1 cellular context compared by ENCODE assay signal in the genomic region with DNA sequence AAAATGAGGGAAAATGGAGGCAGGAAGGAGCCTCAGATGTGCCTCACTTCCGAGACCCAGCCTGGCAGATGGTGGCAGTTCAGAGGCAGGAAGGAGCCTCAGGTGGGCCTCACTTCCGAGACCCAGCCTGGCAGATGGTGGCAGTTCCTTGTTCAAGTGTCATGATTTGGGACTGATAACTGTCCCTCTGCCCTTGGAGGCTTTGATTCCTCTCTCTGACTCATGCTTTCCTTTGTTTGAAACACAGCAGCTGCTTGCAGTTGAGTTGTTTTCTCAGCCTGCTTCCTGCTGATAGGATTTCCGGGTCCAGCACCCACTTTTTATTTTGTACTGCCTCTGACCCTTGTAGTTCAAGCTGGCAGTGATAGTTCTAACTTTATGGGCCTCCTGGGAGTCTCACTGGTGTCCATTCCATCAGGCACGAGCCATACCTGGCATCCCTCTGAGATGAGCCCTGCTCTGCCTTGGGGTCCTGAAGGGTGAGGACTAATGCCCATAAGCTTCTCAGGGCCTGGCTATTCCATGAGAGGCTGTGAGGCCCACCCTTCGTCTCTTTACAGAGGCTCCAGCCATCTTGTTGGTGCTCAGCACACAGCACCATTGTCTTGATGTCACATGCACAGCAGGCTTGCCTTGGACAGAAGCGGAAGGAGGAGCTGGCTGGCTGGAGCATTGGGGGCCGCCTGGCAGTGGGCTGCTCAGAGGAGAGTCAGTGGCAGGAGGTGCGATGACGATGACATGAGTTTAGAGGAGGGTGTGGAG.
TF ChIP-seq lines count a peak whose summit lies in the region.

No MANE protein-coding gene starts in this region.

TF ChIP-seq in GM23338, 12 proteins besides CTCF, POLR2A, EP300 and RAD21 (continued from another document):
- TF ChIP-seq, protein P1, sequence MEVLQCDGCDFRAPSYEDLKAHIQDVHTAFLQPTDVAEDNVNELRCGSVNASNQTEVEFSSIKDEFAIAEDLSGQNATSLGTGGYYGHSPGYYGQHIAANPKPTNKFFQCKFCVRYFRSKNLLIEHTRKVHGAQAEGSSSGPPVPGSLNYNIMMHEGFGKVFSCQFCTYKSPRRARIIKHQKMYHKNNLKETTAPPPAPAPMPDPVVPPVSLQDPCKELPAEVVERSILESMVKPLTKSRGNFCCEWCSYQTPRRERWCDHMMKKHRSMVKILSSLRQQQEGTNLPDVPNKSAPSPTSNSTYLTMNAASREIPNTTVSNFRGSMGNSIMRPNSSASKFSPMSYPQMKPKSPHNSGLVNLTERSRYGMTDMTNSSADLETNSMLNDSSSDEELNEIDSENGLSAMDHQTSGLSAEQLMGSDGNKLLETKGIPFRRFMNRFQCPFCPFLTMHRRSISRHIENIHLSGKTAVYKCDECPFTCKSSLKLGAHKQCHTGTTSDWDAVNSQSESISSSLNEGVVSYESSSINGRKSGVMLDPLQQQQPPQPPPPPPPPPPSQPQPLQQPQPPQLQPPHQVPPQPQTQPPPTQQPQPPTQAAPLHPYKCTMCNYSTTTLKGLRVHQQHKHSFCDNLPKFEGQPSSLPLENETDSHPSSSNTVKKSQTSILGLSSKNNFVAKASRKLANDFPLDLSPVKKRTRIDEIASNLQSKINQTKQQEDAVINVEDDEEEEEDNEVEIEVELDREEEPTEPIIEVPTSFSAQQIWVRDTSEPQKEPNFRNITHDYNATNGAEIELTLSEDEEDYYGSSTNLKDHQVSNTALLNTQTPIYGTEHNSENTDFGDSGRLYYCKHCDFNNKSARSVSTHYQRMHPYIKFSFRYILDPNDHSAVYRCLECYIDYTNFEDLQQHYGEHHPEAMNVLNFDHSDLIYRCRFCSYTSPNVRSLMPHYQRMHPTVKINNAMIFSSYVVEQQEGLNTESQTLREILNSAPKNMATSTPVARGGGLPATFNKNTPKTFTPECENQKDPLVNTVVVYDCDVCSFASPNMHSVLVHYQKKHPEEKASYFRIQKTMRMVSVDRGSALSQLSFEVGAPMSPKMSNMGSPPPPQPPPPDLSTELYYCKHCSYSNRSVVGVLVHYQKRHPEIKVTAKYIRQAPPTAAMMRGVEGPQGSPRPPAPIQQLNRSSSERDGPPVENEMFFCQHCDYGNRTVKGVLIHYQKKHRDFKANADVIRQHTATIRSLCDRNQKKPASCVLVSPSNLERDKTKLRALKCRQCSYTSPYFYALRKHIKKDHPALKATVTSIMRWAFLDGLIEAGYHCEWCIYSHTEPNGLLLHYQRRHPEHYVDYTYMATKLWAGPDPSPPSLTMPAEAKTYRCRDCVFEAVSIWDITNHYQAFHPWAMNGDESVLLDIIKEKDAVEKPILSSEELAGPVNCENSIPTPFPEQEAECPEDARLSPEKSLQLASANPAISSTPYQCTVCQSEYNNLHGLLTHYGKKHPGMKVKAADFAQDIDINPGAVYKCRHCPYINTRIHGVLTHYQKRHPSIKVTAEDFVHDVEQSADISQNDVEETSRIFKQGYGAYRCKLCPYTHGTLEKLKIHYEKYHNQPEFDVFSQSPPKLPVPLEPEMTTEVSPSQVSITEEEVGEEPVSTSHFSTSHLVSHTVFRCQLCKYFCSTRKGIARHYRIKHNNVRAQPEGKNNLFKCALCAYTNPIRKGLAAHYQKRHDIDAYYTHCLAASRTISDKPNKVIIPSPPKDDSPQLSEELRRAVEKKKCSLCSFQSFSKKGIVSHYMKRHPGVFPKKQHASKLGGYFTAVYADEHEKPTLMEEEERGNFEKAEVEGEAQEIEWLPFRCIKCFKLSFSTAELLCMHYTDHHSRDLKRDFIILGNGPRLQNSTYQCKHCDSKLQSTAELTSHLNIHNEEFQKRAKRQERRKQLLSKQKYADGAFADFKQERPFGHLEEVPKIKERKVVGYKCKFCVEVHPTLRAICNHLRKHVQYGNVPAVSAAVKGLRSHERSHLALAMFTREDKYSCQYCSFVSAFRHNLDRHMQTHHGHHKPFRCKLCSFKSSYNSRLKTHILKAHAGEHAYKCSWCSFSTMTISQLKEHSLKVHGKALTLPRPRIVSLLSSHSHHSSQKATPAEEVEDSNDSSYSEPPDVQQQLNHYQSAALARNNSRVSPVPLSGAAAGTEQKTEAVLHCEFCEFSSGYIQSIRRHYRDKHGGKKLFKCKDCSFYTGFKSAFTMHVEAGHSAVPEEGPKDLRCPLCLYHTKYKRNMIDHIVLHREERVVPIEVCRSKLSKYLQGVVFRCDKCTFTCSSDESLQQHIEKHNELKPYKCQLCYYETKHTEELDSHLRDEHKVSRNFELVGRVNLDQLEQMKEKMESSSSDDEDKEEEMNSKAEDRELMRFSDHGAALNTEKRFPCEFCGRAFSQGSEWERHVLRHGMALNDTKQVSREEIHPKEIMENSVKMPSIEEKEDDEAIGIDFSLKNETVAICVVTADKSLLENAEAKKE (CRISPR knock-in tag; IDR thresholded peaks at IDR 0.05): no peak
- TF ChIP-seq, protein P2, sequence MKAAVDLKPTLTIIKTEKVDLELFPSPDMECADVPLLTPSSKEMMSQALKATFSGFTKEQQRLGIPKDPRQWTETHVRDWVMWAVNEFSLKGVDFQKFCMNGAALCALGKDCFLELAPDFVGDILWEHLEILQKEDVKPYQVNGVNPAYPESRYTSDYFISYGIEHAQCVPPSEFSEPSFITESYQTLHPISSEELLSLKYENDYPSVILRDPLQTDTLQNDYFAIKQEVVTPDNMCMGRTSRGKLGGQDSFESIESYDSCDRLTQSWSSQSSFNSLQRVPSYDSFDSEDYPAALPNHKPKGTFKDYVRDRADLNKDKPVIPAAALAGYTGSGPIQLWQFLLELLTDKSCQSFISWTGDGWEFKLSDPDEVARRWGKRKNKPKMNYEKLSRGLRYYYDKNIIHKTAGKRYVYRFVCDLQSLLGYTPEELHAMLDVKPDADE (IDR thresholded peaks at IDR 0.05): no peak
- TF ChIP-seq EZH2 (IDR thresholded peaks at IDR 0.05; ENCODE audit: low read depth, unreplicated experiment): no peak
- no peak for TF ChIP-seq EZH2phosphoT487 (IDR thresholded peaks at IDR 0.05; ENCODE audit: unreplicated experiment)
- TF ChIP-seq, protein P3, sequence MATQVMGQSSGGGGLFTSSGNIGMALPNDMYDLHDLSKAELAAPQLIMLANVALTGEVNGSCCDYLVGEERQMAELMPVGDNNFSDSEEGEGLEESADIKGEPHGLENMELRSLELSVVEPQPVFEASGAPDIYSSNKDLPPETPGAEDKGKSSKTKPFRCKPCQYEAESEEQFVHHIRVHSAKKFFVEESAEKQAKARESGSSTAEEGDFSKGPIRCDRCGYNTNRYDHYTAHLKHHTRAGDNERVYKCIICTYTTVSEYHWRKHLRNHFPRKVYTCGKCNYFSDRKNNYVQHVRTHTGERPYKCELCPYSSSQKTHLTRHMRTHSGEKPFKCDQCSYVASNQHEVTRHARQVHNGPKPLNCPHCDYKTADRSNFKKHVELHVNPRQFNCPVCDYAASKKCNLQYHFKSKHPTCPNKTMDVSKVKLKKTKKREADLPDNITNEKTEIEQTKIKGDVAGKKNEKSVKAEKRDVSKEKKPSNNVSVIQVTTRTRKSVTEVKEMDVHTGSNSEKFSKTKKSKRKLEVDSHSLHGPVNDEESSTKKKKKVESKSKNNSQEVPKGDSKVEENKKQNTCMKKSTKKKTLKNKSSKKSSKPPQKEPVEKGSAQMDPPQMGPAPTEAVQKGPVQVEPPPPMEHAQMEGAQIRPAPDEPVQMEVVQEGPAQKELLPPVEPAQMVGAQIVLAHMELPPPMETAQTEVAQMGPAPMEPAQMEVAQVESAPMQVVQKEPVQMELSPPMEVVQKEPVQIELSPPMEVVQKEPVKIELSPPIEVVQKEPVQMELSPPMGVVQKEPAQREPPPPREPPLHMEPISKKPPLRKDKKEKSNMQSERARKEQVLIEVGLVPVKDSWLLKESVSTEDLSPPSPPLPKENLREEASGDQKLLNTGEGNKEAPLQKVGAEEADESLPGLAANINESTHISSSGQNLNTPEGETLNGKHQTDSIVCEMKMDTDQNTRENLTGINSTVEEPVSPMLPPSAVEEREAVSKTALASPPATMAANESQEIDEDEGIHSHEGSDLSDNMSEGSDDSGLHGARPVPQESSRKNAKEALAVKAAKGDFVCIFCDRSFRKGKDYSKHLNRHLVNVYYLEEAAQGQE (IDR thresholded peaks at IDR 0.05; ENCODE audit: unreplicated experiment): no peak
- TF ChIP-seq POLR2AphosphoS5 (IDR thresholded peaks at IDR 0.05; ENCODE audit: low read depth): no peak
- no peak for TF ChIP-seq STAT1 (IDR thresholded peaks at IDR 0.05; ENCODE audit: unreplicated experiment)
- no peak for TF ChIP-seq CREB1 (CRISPR knock-in tag; IDR thresholded peaks at IDR 0.05; ENCODE audit: low read depth)
- no peak for TF ChIP-seq JUNB (IDR thresholded peaks at IDR 0.05; ENCODE audit: unreplicated experiment)
